Comparison of ENCODE assay signal across 13 cellular contexts in genomic region chr16:71997578-71997977, GRCh38. TPM values are rescaled to one million over a fixed set of nuclear protein-coding genes. Genes with fewer than 3 reads are reported as not detected.
"Had no signal": no experiment of that assay in that cellular context is flagged by ENCODE, and none has a peak within 500 bp of the region (broad histone marks: within the 10 kb centered on the region; RNA-seq: fewer than 3 reads in every experiment).

No MANE protein-coding gene starts in this region.

RNA-seq across cellular contexts. Expression of gene PKD1L3, which starts 2.6 kb away (rescaled TPM):
- total RNA-seq: activated B cell treated with CpG ODN at 0.5 μM for 24 hours; activated CD4-positive, alpha-beta memory T cell treated with anti-CD3 and anti-CD28 coated beads for 36 hours; activated CD4-positive, alpha-beta T cell treated with anti-CD3 and anti-CD28 coated beads for 36 hours; activated CD4-positive, alpha-beta T cell treated with anti-CD3 and anti-CD28 coated beads, Interleukin-2, amount 10 ng/mL, durations not matched to agents 24 days and 14 days; T-helper 1 cell treated with Interleukin-12 subunit alpha and Interleukin-12 subunit beta and Interleukin-4 antibody, amounts not matched to agents 30 ng/mL and 1 ng/mL, for 36 hours; WTC11 had no signal

RNA-seq across cellular contexts. Expression of gene HP, which starts 56.7 kb away (rescaled TPM):
- total RNA-seq: activated B cell treated with CpG ODN at 0.5 μM for 24 hours; activated CD4-positive, alpha-beta memory T cell treated with anti-CD3 and anti-CD28 coated beads for 36 hours; activated CD4-positive, alpha-beta memory T cell treated with anti-CD3 and anti-CD28 coated beads, Interleukin-2, amount 10 ng/mL, durations not matched to agents 7 days and 5 days; activated CD4-positive, alpha-beta T cell treated with anti-CD3 and anti-CD28 coated beads for 36 hours; activated CD4-positive, alpha-beta T cell treated with anti-CD3 and anti-CD28 coated beads, Interleukin-2, amount 10 ng/mL, durations not matched to agents 24 days and 14 days; activated CD4-positive, alpha-beta T cell treated with anti-CD3 and anti-CD28 coated beads, Interleukin-2, amount 10 ng/mL, durations not matched to agents 7 days and 5 days; activated CD8-positive, alpha-beta memory T cell treated with anti-CD3 and anti-CD28 coated beads for 36 hours; activated CD8-positive, alpha-beta memory T cell treated with anti-CD3 and anti-CD28 coated beads, Interleukin-2, amount 10 ng/mL, durations not matched to agents 7 days and 5 days; activated CD8-positive, alpha-beta T cell treated with anti-CD3 and anti-CD28 coated beads for 36 hours; activated CD8-positive, alpha-beta T cell treated with anti-CD3 and anti-CD28 coated beads, Interleukin-2, amount 10 ng/mL, durations not matched to agents 7 days and 5 days; T-helper 1 cell treated with Interleukin-12 subunit alpha and Interleukin-12 subunit beta and Interleukin-4 antibody, amounts not matched to agents 30 ng/mL and 1 ng/mL, for 36 hours; T-helper 2 cell treated with Interferon-gamma antibody and Interleukin-4, amounts not matched to agents 100 ng/mL and 5 ng/mL, for 36 hours had no signal
